1 cellular context compared by ENCODE assay signal in the genomic region with DNA sequence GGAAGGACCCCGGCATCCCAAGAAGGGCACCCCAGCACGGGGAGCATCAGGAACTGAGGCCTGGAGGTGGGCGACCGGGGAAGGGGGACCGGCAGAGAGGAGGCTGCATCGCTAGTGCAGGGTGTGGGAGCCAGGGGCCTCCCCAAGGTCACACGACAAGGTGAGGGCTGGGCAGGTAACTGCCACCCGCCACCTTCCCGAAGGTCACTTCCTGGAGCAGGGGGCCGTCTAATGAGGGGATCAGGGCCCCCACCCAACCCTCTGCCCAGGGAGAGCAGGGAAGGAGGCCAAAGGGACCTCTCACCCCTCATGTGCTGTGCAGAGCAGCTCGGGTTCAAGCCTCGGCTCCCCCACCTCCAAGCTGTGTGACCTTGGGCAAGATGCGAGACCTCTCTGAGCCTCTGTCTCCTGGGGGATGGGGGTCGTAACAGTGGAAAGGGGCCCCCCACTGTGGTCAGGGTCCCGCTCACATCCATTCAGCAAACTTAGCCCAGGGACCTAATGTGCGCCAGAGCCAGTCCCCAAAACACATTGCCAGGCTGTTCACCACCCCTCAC.
TF ChIP-seq lines count a peak whose summit lies in the region.

No MANE protein-coding gene starts in this region.

TF ChIP-seq in HCT116, 20 proteins besides CTCF, POLR2A, EP300 and RAD21 (continued from another document):
- TF ChIP-seq YY1 (IDR thresholded peaks at IDR 0.05; ENCODE audit: extremely low read depth, insufficient replicate concordance, low read depth, low read length): no peak
TF ChIP-seq in HCT116: peak in this region for 0.
